Comparison of ENCODE assay signal across 11 cellular contexts in genomic region chr2:130543785-130544528, GRCh38. TPM values are rescaled to one million over a fixed set of nuclear protein-coding genes. Genes with fewer than 3 reads are reported as not detected.
DNase-seq lines count a peak whose midpoint lies in the region; ATAC-seq and TF ChIP-seq lines count a peak whose summit lies in the region.
"Not testable (repeated sequence)": the region's sequence is repeated elsewhere in the genome, so short reads cannot be mapped to it uniquely, and the experiment has no call there.
"Had no signal": no experiment of that assay in that cellular context is flagged by ENCODE, and none has a peak within 500 bp of the region (broad histone marks: within the 10 kb centered on the region; RNA-seq: fewer than 3 reads in every experiment).

No MANE protein-coding gene starts in this region.

- H3K9me3 ChIP-seq in heart left ventricle, result not testable (repeated sequence)

- ATAC-seq in activated T-helper 17 cell treated with anti-CD3 and anti-CD28 coated beads, Interleukin-2, amount 50 U/mL, for 72 hours (replicated peaks), result peak; percentile 18
- peak; percentile 61 for ATAC-seq in effector memory CD8-positive, alpha-beta T cell (replicated peaks)
- ATAC-seq in heart left ventricle (peak; percentile 10 to 42 (median 31)), left lobe of liver (peak; percentile 23), natural killer cell (peak; percentile 68 to 81 (median 79))
- peak; percentile 39 for ATAC-seq in stimulated activated naive CD8-positive, alpha-beta T cell treated with anti-CD3 and anti-CD28 coated beads, Interleukin-15, amount 100 ng/mL, for 72 hours

- not testable (repeated sequence) for H3K9me3 Mint-ChIP-seq in activated T-helper 17 cell treated with anti-CD3 and anti-CD28 coated beads, Interleukin-2, amount 50 U/mL, for 72 hours; effector memory CD8-positive, alpha-beta T cell; natural killer cell; stimulated activated naive CD8-positive, alpha-beta T cell treated with anti-CD3 and anti-CD28 coated beads, Interleukin-15, amount 100 ng/mL, for 72 hours

- not testable (repeated sequence) for H3K4me3 ChIP-seq in heart left ventricle

- H3K4me1 Mint-ChIP-seq in activated T-helper 17 cell treated with anti-CD3 and anti-CD28 coated beads, Interleukin-2, amount 50 U/mL, for 72 hours; effector memory CD8-positive, alpha-beta T cell (ENCODE audit: low read depth in 2 of 2); natural killer cell; stimulated activated naive CD8-positive, alpha-beta T cell treated with anti-CD3 and anti-CD28 coated beads, Interleukin-15, amount 100 ng/mL, for 72 hours: not testable (repeated sequence)

- H3K27ac Mint-ChIP-seq in activated T-helper 17 cell treated with anti-CD3 and anti-CD28 coated beads, Interleukin-2, amount 50 U/mL, for 72 hours; effector memory CD8-positive, alpha-beta T cell; natural killer cell; stimulated activated naive CD8-positive, alpha-beta T cell treated with anti-CD3 and anti-CD28 coated beads, Interleukin-15, amount 100 ng/mL, for 72 hours: not testable (repeated sequence)

- not testable (repeated sequence) for DNase-seq in effector memory CD8-positive, alpha-beta T cell; heart left ventricle; left lobe of liver (ENCODE audit: low spot score); natural killer cell; stimulated activated naive CD8-positive, alpha-beta T cell treated with anti-CD3 and anti-CD28 coated beads, Interleukin-15, amount 100 ng/mL, for 72 hours

- H3K36me3 ChIP-seq in heart left ventricle, result not testable (repeated sequence)

- not testable (repeated sequence) for H3K27me3 Mint-ChIP-seq in activated T-helper 17 cell treated with anti-CD3 and anti-CD28 coated beads, Interleukin-2, amount 50 U/mL, for 72 hours; effector memory CD8-positive, alpha-beta T cell; natural killer cell (ENCODE audit: low read depth in 2 of 2); stimulated activated naive CD8-positive, alpha-beta T cell treated with anti-CD3 and anti-CD28 coated beads, Interleukin-15, amount 100 ng/mL, for 72 hours

- H3K4me1 ChIP-seq in heart left ventricle, result not testable (repeated sequence)

- not testable (repeated sequence) for TF ChIP-seq CTCF in heart left ventricle (IDR thresholded peaks at IDR 0.05); natural killer cell (IDR thresholded peaks at IDR 0.05)

- intact Hi-C loops in heart left ventricle (cut with DNase I); natural killer cell (cut with micrococcal nuclease): not testable (repeated sequence)

- TF ChIP-seq POLR2A in heart left ventricle (IDR thresholded peaks at IDR 0.05), result not testable (repeated sequence)

- not testable (repeated sequence) for H3K4me3 Mint-ChIP-seq in activated T-helper 17 cell treated with anti-CD3 and anti-CD28 coated beads, Interleukin-2, amount 50 U/mL, for 72 hours; effector memory CD8-positive, alpha-beta T cell; natural killer cell; stimulated activated naive CD8-positive, alpha-beta T cell treated with anti-CD3 and anti-CD28 coated beads, Interleukin-15, amount 100 ng/mL, for 72 hours

- H3K36me3 Mint-ChIP-seq in activated T-helper 17 cell treated with anti-CD3 and anti-CD28 coated beads, Interleukin-2, amount 50 U/mL, for 72 hours (ENCODE audit: low read depth); effector memory CD8-positive, alpha-beta T cell (ENCODE audit: insufficient read depth); natural killer cell: not testable (repeated sequence)

- 63% methylated on average over 1 of the region's 12 CpGs; no CpG with 5 or more reads in 3 of the 4 donors for WGBS in heart left ventricle, 4 donors

- H3K27me3 ChIP-seq in heart left ventricle, result not testable (repeated sequence)

- H3K27ac ChIP-seq in heart left ventricle, result not testable (repeated sequence)

RNA-seq across cellular contexts. Expression of gene CFC1B, which starts 22.9 kb away (rescaled TPM):
- total RNA-seq in activated T-helper 17 cell treated with anti-CD3 and anti-CD28 coated beads, Interleukin-2, amount 50 U/mL, for 72 hours, result not detected
- total RNA-seq in heart left ventricle (not detected), left lobe of liver (not detected), natural killer cell (not detected)
- polyA plus RNA-seq in heart left ventricle, result not detected
- total RNA-seq: CD4-positive, alpha-beta memory T cell; GM23338; H7 had no signal
- polyA plus RNA-seq: A549; AG04450; CD4-positive, alpha-beta memory T cell; GM23338 had no signal

RNA-seq across cellular contexts. Expression of gene POTEI, which starts 34.8 kb away (rescaled TPM):
- total RNA-seq in activated T-helper 17 cell treated with anti-CD3 and anti-CD28 coated beads, Interleukin-2, amount 50 U/mL, for 72 hours, result not detected
- not detected for total RNA-seq in heart left ventricle
- polyA plus RNA-seq in heart left ventricle, result not detected
- total RNA-seq in left lobe of liver, result not detected
- total RNA-seq in natural killer cell, result not detected
- total RNA-seq: CD4-positive, alpha-beta memory T cell had no signal
- polyA plus RNA-seq: AG04450; CD4-positive, alpha-beta memory T cell had no signal

RNA-seq across cellular contexts. Expression of gene CFC1, which starts 55.4 kb away (rescaled TPM):
- total RNA-seq in activated T-helper 17 cell treated with anti-CD3 and anti-CD28 coated beads, Interleukin-2, amount 50 U/mL, for 72 hours, result not detected
- under 1 TPM in 1 of 9 donors, not detected in 8; 0.66 TPM for total RNA-seq in heart left ventricle
- polyA plus RNA-seq in heart left ventricle, result under 1 TPM in 1 of 2 donors, not detected in 1; 0.08 TPM
- total RNA-seq in left lobe of liver, result not detected
- not detected for total RNA-seq in natural killer cell
- total RNA-seq: CD4-positive, alpha-beta memory T cell; GM23338 had no signal
- polyA plus RNA-seq: A549; AG04450; CD4-positive, alpha-beta memory T cell had no signal

Comparison
In these comparisons a context has a peak if more than half of its experiments do, and no peak if none do; other contexts are left out.
1. ATAC-seq: peak in every context shown above with its lines; median percentile 79 in natural killer cell; 61 in effector memory CD8-positive, alpha-beta T cell; 39 in stimulated activated naive CD8-positive, alpha-beta T cell treated with anti-CD3 and anti-CD28 coated beads, Interleukin-15, amount 100 ng/mL, for 72 hours; 31 in heart left ventricle; 23 in left lobe of liver; 18 in activated T-helper 17 cell treated with anti-CD3 and anti-CD28 coated beads, Interleukin-2, amount 50 U/mL, for 72 hours.